Comparison of ENCODE assay signal across 14 cellular contexts in genomic region chr11:121522043-121522941, GRCh38.
DNase-seq lines count a peak whose midpoint lies in the region; ATAC-seq and TF ChIP-seq lines count a peak whose summit lies in the region.
"Had no signal": no experiment of that assay in that cellular context is flagged by ENCODE, and none has a peak within 500 bp of the region (broad histone marks: within the 10 kb centered on the region; RNA-seq: fewer than 3 reads in every experiment).

No MANE protein-coding gene starts in this region.

- peaks cover 42% of the 10 kb centered on the region for H3K4me1 Mint-ChIP-seq in activated naive CD4-positive, alpha-beta T cell treated with anti-CD3 and anti-CD28 coated beads, Interleukin-2, amount 50 U/mL, for 24 hours
- peaks cover 51 to 76% of the 10 kb centered on the region in 2 donors for H3K4me1 Mint-ChIP-seq in immature natural killer cell

- DNase-seq in activated naive CD4-positive, alpha-beta T cell treated with Interleukin-2 at 50 U/mL for 16 hours: no peak
- DNase-seq in activated naive CD4-positive, alpha-beta T cell treated with anti-CD3 and anti-CD28 coated beads, Interleukin-2, amount 50 U/mL, for 72 hours (ENCODE audit: low spot score in 2 of 2): no peak
- DNase-seq in immature natural killer cell (no peak), tibial artery (no peak), GM13976 (ENCODE audit: low spot score) (no peak), DMS 273 (lab: John Stamatoyannopoulos, UW; ENCODE audit: unreplicated experiment) (no peak), COLO829 (ENCODE audit: low spot score) (no peak)
- DNase-seq: KG1; left ventricle myocardium inferior; OCI-M1; stimulated activated CD4-positive, alpha-beta T cell treated with anti-CD3 and anti-CD28 coated beads, Interleukin-2, amount 100 ng/mL, for 24 hours; transverse colon had no signal

- H3K9me3 ChIP-seq in tibial artery: no peaks in the 10 kb centered on the region
- H3K9me3 ChIP-seq: transverse colon had no signal

- H3K4me3 Mint-ChIP-seq in activated naive CD4-positive, alpha-beta T cell treated with anti-CD3 and anti-CD28 coated beads, Interleukin-2, amount 50 U/mL, for 24 hours: no peak overlapping the region
- no peak overlapping the region for H3K4me3 Mint-ChIP-seq in immature natural killer cell

- peak overlapping the region; percentile 54 to 72 for H3K27ac ChIP-seq in tibial artery
- H3K27ac ChIP-seq: left ventricle myocardium inferior, transverse colon, VCaP had no signal

- ATAC-seq in activated naive CD4-positive, alpha-beta T cell treated with anti-CD3 and anti-CD28 coated beads, Interleukin-2, amount 50 U/mL, for 72 hours: peak; percentile 67 to 74

- H3K36me3 ChIP-seq in tibial artery: no peaks in the 10 kb centered on the region
- H3K36me3 ChIP-seq: left ventricle myocardium inferior had no signal

- H3K4me3 ChIP-seq in tibial artery: no peak overlapping the region
- H3K4me3 ChIP-seq: left ventricle myocardium inferior, transverse colon had no signal

- intact Hi-C loops in tibial artery (cut with DNase I; ENCODE audit: low total_unique reads): loop anchor here (5.0 to 10.0 kb wide), 2 partner anchors 70 to 983 kb away; partner anchors contain the start of genes SORL1 and SORL1-AS1

- TF ChIP-seq CTCF in tibial artery (IDR thresholded peaks at IDR 0.05) (no peak), GM13976 (IDR thresholded peaks at IDR 0.05; ENCODE audit: borderline replicate concordance, control extremely low read depth, extremely low read depth, insufficient read depth, missing control alignments) (no peak)

- H3K4me1 ChIP-seq in tibial artery: peaks cover 0 to 45% (median 26%) of the 10 kb centered on the region in 4 donors

- H3K27me3 ChIP-seq in tibial artery: no peaks in the 10 kb centered on the region
- H3K27me3 ChIP-seq: transverse colon had no signal

- H3K27ac Mint-ChIP-seq in activated naive CD4-positive, alpha-beta T cell treated with anti-CD3 and anti-CD28 coated beads, Interleukin-2, amount 50 U/mL, for 24 hours: peak overlapping the region; percentile 87
- peak overlapping the region; percentile 16 to 81 for H3K27ac Mint-ChIP-seq in activated naive CD4-positive, alpha-beta T cell treated with anti-CD3 and anti-CD28 coated beads, Interleukin-2, amount 50 U/mL, for 72 hours
- H3K27ac Mint-ChIP-seq in immature natural killer cell: peak overlapping the region; percentile 60 to 83 (median 79)

- in situ Hi-C loops in GM13976 (cut with MboI; ENCODE audit: low sequenced_read_pairs, unreplicated experiment): no loop called here

- H3K36me3 Mint-ChIP-seq in activated naive CD4-positive, alpha-beta T cell treated with anti-CD3 and anti-CD28 coated beads, Interleukin-2, amount 50 U/mL, for 24 hours: peaks cover 48% of the 10 kb centered on the region
- H3K36me3 Mint-ChIP-seq in activated naive CD4-positive, alpha-beta T cell treated with anti-CD3 and anti-CD28 coated beads, Interleukin-2, amount 50 U/mL, for 72 hours: peaks cover 52 to 74% of the 10 kb centered on the region in 2 donors
- H3K36me3 Mint-ChIP-seq in immature natural killer cell: peaks cover 63 to 82% (median 68%) of the 10 kb centered on the region in 3 donors

- H3K9me3 Mint-ChIP-seq in activated naive CD4-positive, alpha-beta T cell treated with anti-CD3 and anti-CD28 coated beads, Interleukin-2, amount 50 U/mL, for 24 hours: no peaks in the 10 kb centered on the region
- peaks cover 0 to 9% of the 10 kb centered on the region in 2 donors for H3K9me3 Mint-ChIP-seq in activated naive CD4-positive, alpha-beta T cell treated with anti-CD3 and anti-CD28 coated beads, Interleukin-2, amount 50 U/mL, for 72 hours
- peaks cover 0 to 4% (median 0%) of the 10 kb centered on the region in 6 donors for H3K9me3 Mint-ChIP-seq in immature natural killer cell

- no peaks in the 10 kb centered on the region for H3K27me3 Mint-ChIP-seq in activated naive CD4-positive, alpha-beta T cell treated with anti-CD3 and anti-CD28 coated beads, Interleukin-2, amount 50 U/mL, for 24 hours
- peaks cover 0 to 6% (median 1%) of the 10 kb centered on the region in 3 donors for H3K27me3 Mint-ChIP-seq in immature natural killer cell (ENCODE audit: low read depth in 3 of 3)
